In the genomic region with DNA sequence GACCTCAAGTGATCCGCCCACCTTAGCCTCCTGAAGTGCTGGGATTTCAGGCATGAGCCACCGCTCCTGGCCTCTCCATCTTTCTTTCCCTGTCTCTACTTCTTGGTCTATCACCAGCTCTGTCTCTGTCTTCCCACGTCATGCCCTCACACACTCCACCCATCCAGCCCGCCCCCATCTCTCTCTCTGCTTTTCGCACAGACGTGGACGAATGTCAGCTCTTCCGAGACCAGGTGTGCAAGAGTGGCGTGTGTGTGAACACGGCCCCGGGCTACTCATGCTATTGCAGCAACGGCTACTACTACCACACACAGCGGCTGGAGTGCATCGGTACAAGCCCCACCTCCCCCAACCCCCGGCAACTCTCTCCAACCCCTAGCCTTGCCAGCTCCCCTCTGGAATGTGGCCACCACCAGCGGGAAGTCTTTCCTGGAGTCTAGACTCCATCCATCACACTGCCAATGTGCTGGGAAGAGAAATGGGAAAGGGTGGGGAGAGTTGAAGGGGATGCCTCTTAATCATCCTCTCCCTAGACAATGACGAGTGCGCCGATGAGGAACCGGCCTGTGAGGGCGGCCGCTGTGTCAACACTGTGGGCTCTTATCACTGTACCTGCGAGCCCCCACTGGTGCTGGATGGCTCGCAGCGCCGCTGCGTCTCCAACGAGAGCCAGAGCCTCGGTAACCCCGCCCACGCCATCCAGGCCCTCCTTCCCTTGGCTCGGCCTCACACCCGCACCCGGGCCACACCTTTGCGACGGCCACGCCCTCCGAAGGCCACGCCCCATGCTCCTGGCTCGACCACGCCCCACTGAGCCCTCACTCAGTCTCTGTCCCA, we compare ENCODE assay signal across 9 cellular contexts. TPM values are rescaled to one million over a fixed set of nuclear protein-coding genes. Genes with fewer than 3 reads are reported as not detected.
DNase-seq lines count a peak whose midpoint lies in the region; ATAC-seq and TF ChIP-seq lines count a peak whose summit lies in the region.
"Had no signal": no experiment of that assay in that cellular context is flagged by ENCODE, and none has a peak within 500 bp of the region (broad histone marks: within the 10 kb centered on the region; RNA-seq: fewer than 3 reads in every experiment).

No MANE protein-coding gene starts in this region.

- H3K9me3 ChIP-seq in SK-N-MC (ENCODE audit: low read depth, low read length) (no peaks in the 10 kb centered on the region), suprapubic skin (no peaks in the 10 kb centered on the region)

- no peak for TF ChIP-seq EP300 in suprapubic skin (IDR thresholded peaks at IDR 0.05)

- no peak for TF ChIP-seq CTCF in suprapubic skin (IDR thresholded peaks at IDR 0.05)

- no peaks in the 10 kb centered on the region for H3K27me3 ChIP-seq in suprapubic skin

- no peak overlapping the region for H3K27ac ChIP-seq in SK-N-MC
- H3K27ac ChIP-seq in suprapubic skin: no peak overlapping the region

- 52% methylated on average over 41 of the region's 41 CpGs for WGBS in suprapubic skin

- no peak for ATAC-seq in GM21529 (IDR thresholded peaks at IDR 0.05; ENCODE audit: unreplicated experiment)
- ATAC-seq in HG03460 (IDR thresholded peaks at IDR 0.05; ENCODE audit: unreplicated experiment): no peak
- no peak for ATAC-seq in GM18873 (IDR thresholded peaks at IDR 0.05; ENCODE audit: low FRiP score, unreplicated experiment)

- H3K9ac ChIP-seq in SK-N-MC (ENCODE audit: insufficient read length): no peak overlapping the region

- H3K4me3 ChIP-seq in SK-N-MC (peak overlapping the region; percentile 24; the same call in 1 of the 2 replicates), iPS-11a (ENCODE audit: low read depth, low read length) (peak overlapping the region; percentile 1), suprapubic skin (no peak overlapping the region)

- H3K4me1 ChIP-seq in suprapubic skin: no peaks in the 10 kb centered on the region

- TF ChIP-seq POLR2A in suprapubic skin (IDR thresholded peaks at IDR 0.05): no peak

- H3K36me3 ChIP-seq in SK-N-MC (ENCODE audit: insufficient read depth, low read length) (peaks cover 43% of the 10 kb centered on the region), suprapubic skin (peaks cover 81% of the 10 kb centered on the region)

- peak; percentile 44 for DNase-seq in COLO668 (lab: John Stamatoyannopoulos, UW; ENCODE audit: unreplicated experiment)
- DNase-seq in NAMALWA (ENCODE audit: low spot score): peak; percentile 54
- DNase-seq in SK-N-MC (ENCODE audit: low read depth, low spot score): no peak
- no peak for DNase-seq in suprapubic skin (ENCODE audit: low spot score in 2 of 2)
- DNase-seq: EL had no signal

RNA-seq across cellular contexts. Expression of a gene that starts 22.5 kb away (rescaled TPM):
- total RNA-seq in suprapubic skin: 100 to 1,000 TPM; 108 to 236 (median 121) TPM

RNA-seq across cellular contexts. Expression of a gene that starts 46.9 kb away (rescaled TPM):
- 10 to 100 TPM; 42.2 to 58.3 (median 51.1) TPM for total RNA-seq in suprapubic skin

Comparison
In these comparisons a context has a peak if more than half of its experiments do, and no peak if none do; other contexts are left out.
1. DNase-seq: peak in COLO668 (single experiment) and NAMALWA (single experiment); none in SK-N-MC (single experiment) and suprapubic skin (0 of 2).